In genomic region chr11:60851327-60852059, GRCh38 we compare ENCODE assay signal across 1 cellular context.
TF ChIP-seq lines count a peak whose summit lies in the region.

No MANE protein-coding gene starts in this region.

TF ChIP-seq in WTC11, 78 proteins besides CTCF, POLR2A, EP300 and RAD21:
- TF ChIP-seq, protein P1, sequence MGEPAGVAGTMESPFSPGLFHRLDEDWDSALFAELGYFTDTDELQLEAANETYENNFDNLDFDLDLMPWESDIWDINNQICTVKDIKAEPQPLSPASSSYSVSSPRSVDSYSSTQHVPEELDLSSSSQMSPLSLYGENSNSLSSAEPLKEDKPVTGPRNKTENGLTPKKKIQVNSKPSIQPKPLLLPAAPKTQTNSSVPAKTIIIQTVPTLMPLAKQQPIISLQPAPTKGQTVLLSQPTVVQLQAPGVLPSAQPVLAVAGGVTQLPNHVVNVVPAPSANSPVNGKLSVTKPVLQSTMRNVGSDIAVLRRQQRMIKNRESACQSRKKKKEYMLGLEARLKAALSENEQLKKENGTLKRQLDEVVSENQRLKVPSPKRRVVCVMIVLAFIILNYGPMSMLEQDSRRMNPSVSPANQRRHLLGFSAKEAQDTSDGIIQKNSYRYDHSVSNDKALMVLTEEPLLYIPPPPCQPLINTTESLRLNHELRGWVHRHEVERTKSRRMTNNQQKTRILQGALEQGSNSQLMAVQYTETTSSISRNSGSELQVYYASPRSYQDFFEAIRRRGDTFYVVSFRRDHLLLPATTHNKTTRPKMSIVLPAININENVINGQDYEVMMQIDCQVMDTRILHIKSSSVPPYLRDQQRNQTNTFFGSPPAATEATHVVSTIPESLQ (CRISPR knock-in tag; IDR thresholded peaks at IDR 0.05), result no peak
- TF ChIP-seq ZNF263 (CRISPR knock-in tag; IDR thresholded peaks at IDR 0.05; ENCODE audit: low read depth), result no peak
- TF ChIP-seq, protein P2, sequence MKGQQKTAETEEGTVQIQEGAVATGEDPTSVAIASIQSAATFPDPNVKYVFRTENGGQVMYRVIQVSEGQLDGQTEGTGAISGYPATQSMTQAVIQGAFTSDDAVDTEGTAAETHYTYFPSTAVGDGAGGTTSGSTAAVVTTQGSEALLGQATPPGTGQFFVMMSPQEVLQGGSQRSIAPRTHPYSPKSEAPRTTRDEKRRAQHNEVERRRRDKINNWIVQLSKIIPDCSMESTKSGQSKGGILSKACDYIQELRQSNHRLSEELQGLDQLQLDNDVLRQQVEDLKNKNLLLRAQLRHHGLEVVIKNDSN (CRISPR knock-in tag; IDR thresholded peaks at IDR 0.05), result no peak
- TF ChIP-seq CDX4 (CRISPR knock-in tag; IDR thresholded peaks at IDR 0.05; ENCODE audit: borderline replicate concordance), result no peak
- TF ChIP-seq ZNF423 (CRISPR knock-in tag; IDR thresholded peaks at IDR 0.05), result no peak
- no peak for TF ChIP-seq USF2 (CRISPR knock-in tag; IDR thresholded peaks at IDR 0.05)
- no peak for TF ChIP-seq FOXJ3 (CRISPR knock-in tag; IDR thresholded peaks at IDR 0.05; ENCODE audit: borderline replicate concordance)
- TF ChIP-seq ATF2 (CRISPR knock-in tag; IDR thresholded peaks at IDR 0.05; ENCODE audit: borderline replicate concordance, low read depth), result no peak
- TF ChIP-seq ZNF425 (CRISPR knock-in tag; conservative IDR thresholded peaks at IDR 0.05), result no peak
- no peak for TF ChIP-seq JUN (CRISPR knock-in tag; IDR thresholded peaks at IDR 0.05)
- no peak for TF ChIP-seq NR3C1 (CRISPR knock-in tag; conservative IDR thresholded peaks at IDR 0.05; ENCODE audit: low read depth)
- no peak for TF ChIP-seq ZNF671 (CRISPR knock-in tag; IDR thresholded peaks at IDR 0.05)
- TF ChIP-seq PRRX2 (CRISPR knock-in tag; IDR thresholded peaks at IDR 0.05), result no peak
- no peak for TF ChIP-seq CREB1 (CRISPR knock-in tag; IDR thresholded peaks at IDR 0.05)
- TF ChIP-seq JAZF1 (CRISPR knock-in tag; IDR thresholded peaks at IDR 0.05), result no peak
- TF ChIP-seq, protein P3, sequence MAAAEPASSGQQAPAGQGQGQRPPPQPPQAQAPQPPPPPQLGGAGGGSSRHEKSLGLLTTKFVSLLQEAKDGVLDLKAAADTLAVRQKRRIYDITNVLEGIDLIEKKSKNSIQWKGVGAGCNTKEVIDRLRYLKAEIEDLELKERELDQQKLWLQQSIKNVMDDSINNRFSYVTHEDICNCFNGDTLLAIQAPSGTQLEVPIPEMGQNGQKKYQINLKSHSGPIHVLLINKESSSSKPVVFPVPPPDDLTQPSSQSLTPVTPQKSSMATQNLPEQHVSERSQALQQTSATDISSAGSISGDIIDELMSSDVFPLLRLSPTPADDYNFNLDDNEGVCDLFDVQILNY (CRISPR knock-in tag; IDR thresholded peaks at IDR 0.05), result no peak
- TF ChIP-seq ETV6 (CRISPR knock-in tag; IDR thresholded peaks at IDR 0.05), result no peak
TF ChIP-seq in WTC11: peak in this region for 0.
